11 cellular contexts compared by ENCODE assay signal in the genomic region with DNA sequence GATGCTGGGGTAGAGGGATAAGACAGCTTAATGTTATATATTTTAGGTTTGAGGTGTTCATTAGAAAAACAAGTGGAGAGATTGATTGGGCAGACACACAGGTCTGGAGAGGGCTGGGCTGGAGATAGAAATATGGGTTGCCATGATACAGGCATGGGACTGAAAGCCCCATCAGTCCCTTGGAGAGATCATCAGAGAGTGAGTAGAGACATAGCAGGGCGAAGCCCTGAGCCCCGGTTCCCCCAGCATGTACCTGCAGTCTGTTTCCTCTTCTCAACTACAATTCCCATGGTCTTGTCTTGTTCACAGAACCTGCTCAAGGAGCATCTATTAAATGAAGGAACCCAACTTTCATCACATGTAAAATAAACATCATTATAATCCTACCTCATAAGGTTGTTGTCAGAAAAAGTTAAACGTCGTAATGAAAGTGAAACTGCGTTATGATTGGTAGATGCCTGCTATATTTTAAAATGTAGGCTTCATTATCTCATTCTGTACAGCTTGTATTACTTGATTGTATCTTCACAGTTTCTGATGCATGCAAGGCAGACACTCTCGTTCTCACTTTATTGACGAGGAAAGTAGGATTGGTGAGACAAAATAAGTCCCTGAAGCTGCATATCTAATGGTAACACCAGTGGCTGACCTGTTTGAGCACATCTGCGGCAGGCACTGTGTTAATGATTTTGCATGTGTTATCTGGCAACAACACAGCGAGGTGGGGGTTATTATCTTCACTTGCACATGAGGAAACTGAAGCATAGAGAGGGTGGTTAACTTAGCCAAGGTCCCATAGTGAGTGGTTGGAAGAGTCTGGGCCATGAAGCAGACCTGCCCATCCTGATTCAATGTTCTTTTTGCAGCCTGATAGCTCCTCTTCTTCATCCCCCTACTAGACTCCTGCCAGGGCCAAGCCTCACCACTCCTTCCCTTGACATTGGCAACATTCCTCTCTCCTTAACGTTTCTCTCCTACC.
A peak's percentile ranks its signal among the peaks of the same experiment; 100 is the strongest.
DNase-seq lines count a peak whose midpoint lies in the region; ATAC-seq, FAIRE-seq and TF ChIP-seq lines count a peak whose summit lies in the region.
"Had no signal": no experiment of that assay in that cellular context is flagged by ENCODE, and none has a peak within 500 bp of the region (broad histone marks: within the 10 kb centered on the region; RNA-seq: fewer than 3 reads in every experiment).

No MANE protein-coding gene starts in this region.

- DNase-seq in GM18507 (ENCODE audit: extremely low spot score, insufficient read length, low read depth) (no peak), Panc1 (ENCODE audit: low read depth, low spot score) (no peak), spleen (peak; percentile 80), GM23248 (no peak)
- peak; percentile 32 for DNase-seq in central memory CD4-positive, alpha-beta T cell
- DNase-seq: GF-D8; NK-92 treated with Interleukin-12 subunit alpha and Interleukin-12 subunit beta, amount 100 ng/mL, for 24 hours had no signal

- peaks cover 14% of the 10 kb centered on the region for H3F3A ChIP-seq in GM23248 (ENCODE audit: insufficient read depth)

- ATAC-seq in Panc1 (no peak), GM21447 (IDR thresholded peaks at IDR 0.05; ENCODE audit: unreplicated experiment) (no peak), GM18861 (IDR thresholded peaks at IDR 0.05; ENCODE audit: unreplicated experiment) (no peak)
- ATAC-seq: HCT116 had no signal

- in situ Hi-C loops in Panc1 (cut with HindIII; ENCODE audit: low pct_unique_long_range_greater_than_20kb, low sequenced_read_pairs) (no loop called here), GM23248 (cut with MboI) (loop anchor here (5.0 to 25.0 kb wide), 3 partner anchors 554 to 1234 kb away; a partner anchor contains a TSS)

- H3K36me3 ChIP-seq in Panc1 (ENCODE audit: control insufficient read depth, insufficient read depth, low read length) (no peaks in the 10 kb centered on the region), spleen (no peaks in the 10 kb centered on the region), GM23248 (ENCODE audit: low read depth) (no peaks in the 10 kb centered on the region)

- FAIRE-seq in GM18507 (lab: Jason Lieb, UNC): peak; percentile 59

- H2AFZ ChIP-seq in GM23248: no peak overlapping the region

- no peaks in the 10 kb centered on the region for H3K79me2 ChIP-seq in GM23248 (ENCODE audit: insufficient read depth)

- no peak overlapping the region for H3K4me2 ChIP-seq in GM23248 (ENCODE audit: unreplicated experiment)
- H3K4me2 ChIP-seq: KMS-11 had no signal

- no peaks in the 10 kb centered on the region for H4K20me1 ChIP-seq in GM23248 (ENCODE audit: insufficient read depth)

- intact Hi-C loops in Panc1 (cut with micrococcal nuclease; ENCODE audit: unreplicated experiment) (loop anchor here (10.0 kb wide), 1 partner anchor 178 kb away; a partner anchor contains a TSS), spleen (cut with DNase I; ENCODE audit: low total_unique reads) (loop anchor here (5.0 kb wide), 2 partner anchors 554 to 614 kb away; no protein-coding TSS in a partner anchor)

- no peaks in the 10 kb centered on the region for H3K9me2 ChIP-seq in GM23248 (ENCODE audit: insufficient read depth)

- TF ChIP-seq POLR2A in spleen (IDR thresholded peaks at IDR 0.05): no peak

- H3K4me1 ChIP-seq in Panc1 (ENCODE audit: control insufficient read depth, insufficient read depth, low read length) (peaks cover 11% of the 10 kb centered on the region), spleen (peaks cover 27 to 72% (median 49%) of the 10 kb centered on the region in 6 donors), GM23248 (ENCODE audit: insufficient read depth) (peaks cover 12% of the 10 kb centered on the region)

- CTCF ChIA-PET in Panc1 (lab: Charles Lee): interaction anchor here (0.7 to 2.5 kb wide), 4 partner anchors 10 to 1190 kb away, joined by 5 to 9 read pairs (median 6); a partner anchor contains a TSS

- POLR2A ChIA-PET in Panc1 (lab: Charles Lee): no interaction called here

- H3K9me3 ChIP-seq in Panc1 (ENCODE audit: control insufficient read depth, insufficient read depth, low read depth, low read length) (no peaks in the 10 kb centered on the region), spleen (no peaks in the 10 kb centered on the region), GM23248 (ENCODE audit: low read depth) (no peaks in the 10 kb centered on the region)

- H3K27me3 ChIP-seq in Panc1 (ENCODE audit: control insufficient read depth, insufficient read depth, low read length): no peaks in the 10 kb centered on the region
- no peaks in the 10 kb centered on the region for H3K27me3 ChIP-seq in spleen (replicated peaks in 1 of 7)
- no peaks in the 10 kb centered on the region for H3K27me3 ChIP-seq in GM23248 (replicated peaks; ENCODE audit: insufficient read depth)

- no TSS peak for BruUV-seq in Panc1 (replicated peaks; lab: Mats Ljungman, UMichigan)

- WGBS in spleen, 5 donors: 6 to 14% (median 10%) methylated on average over 10 of the region's 10 CpGs
- 84 to 86% methylated on average over 10 of the region's 10 CpGs for WGBS in GM23248 (ENCODE audit: low coverage in 1 of 2, low lambda C conversion rate in 2 of 2, missing lambda C conversion rate in 2 of 2), 2 experiments

- H3K4me3 ChIP-seq in Panc1 (ENCODE audit: low read depth in 2 of 2, low read length in 2 of 2): peak overlapping the region; percentile 29 to 51
- H3K4me3 ChIP-seq in spleen: peak overlapping the region; percentile 4 to 83 (median 26)
- H3K4me3 ChIP-seq in GM23248: no peak overlapping the region

- TF ChIP-seq CTCF in Panc1 (IDR thresholded peaks at IDR 0.05) (no peak), spleen (IDR thresholded peaks at IDR 0.05 in 8 of 11, conservative IDR thresholded peaks at IDR 0.05 in 3 of 11) (no peak)

- no peak overlapping the region for H3K27ac ChIP-seq in Panc1 (ENCODE audit: low read length)
- peak overlapping the region; percentile 73 to 96 (median 84) for H3K27ac ChIP-seq in spleen
- no peak overlapping the region for H3K27ac ChIP-seq in GM23248
- H3K27ac ChIP-seq: KMS-11 had no signal

- no peak overlapping the region for H3K9ac ChIP-seq in GM23248
- H3K9ac ChIP-seq: KMS-11 had no signal

Comparison
In these comparisons a context has a peak if more than half of its experiments do, and no peak if none do; other contexts are left out.
1. DNase-seq: peak in central memory CD4-positive, alpha-beta T cell (single experiment) and spleen (single experiment); none in GM18507 (single experiment), Panc1 (single experiment) and GM23248 (single experiment).
2. H3K27ac ChIP-seq: peak in spleen (8 of 8); none in Panc1 (single experiment) and GM23248 (single experiment).